Comparison of ENCODE assay signal across 12 cellular contexts in genomic region chr11:113163291-113164030, GRCh38.
A peak's percentile ranks its signal among the peaks of the same experiment; 100 is the strongest.
DNase-seq lines count a peak whose midpoint lies in the region; ATAC-seq and TF ChIP-seq lines count a peak whose summit lies in the region.
"Had no signal": no experiment of that assay in that cellular context is flagged by ENCODE, and none has a peak within 500 bp of the region (broad histone marks: within the 10 kb centered on the region; RNA-seq: fewer than 3 reads in every experiment).

No MANE protein-coding gene starts in this region.

- H3K4me1 ChIP-seq in left ventricle myocardium inferior (peaks cover 56% of the 10 kb centered on the region), gastrocnemius medialis (peaks cover 8 to 34% of the 10 kb centered on the region in 2 donors)

- no peaks in the 10 kb centered on the region for H3K36me3 Mint-ChIP-seq in progenitor cell of endocrine pancreas (ENCODE audit: insufficient read depth)
- H3K36me3 Mint-ChIP-seq: activated naive CD4-positive, alpha-beta T cell treated with anti-CD3 and anti-CD28 coated beads, Interleukin-2, amount 50 U/mL, for 24 hours had no signal

- H3K9me3 Mint-ChIP-seq in progenitor cell of endocrine pancreas (ENCODE audit: low read depth): no peaks in the 10 kb centered on the region
- H3K9me3 Mint-ChIP-seq: activated naive CD4-positive, alpha-beta T cell treated with anti-CD3 and anti-CD28 coated beads, Interleukin-2, amount 50 U/mL, for 24 hours had no signal

- intact Hi-C loops in left ventricle myocardium inferior (cut with micrococcal nuclease) (no loop called here), gastrocnemius medialis (cut with DNase I; ENCODE audit: low total_unique reads) (loop anchor here (10.0 kb wide), 1 partner anchor 121 kb away; no protein-coding TSS in a partner anchor)

- H3K9me3 ChIP-seq in left ventricle myocardium inferior (replicated peaks) (no peaks in the 10 kb centered on the region), gastrocnemius medialis (no peaks in the 10 kb centered on the region)
- H3K9me3 ChIP-seq: heart right ventricle had no signal

- TF ChIP-seq CTCF in cardiac fibroblast (IDR thresholded peaks at IDR 0.05; ENCODE audit: low read depth, low read length) (peak; percentile 32), left ventricle myocardium inferior (IDR thresholded peaks at IDR 0.05; ENCODE audit: borderline replicate concordance) (peak; percentile 32), gastrocnemius medialis (IDR thresholded peaks at IDR 0.05 in 4 of 5, conservative IDR thresholded peaks at IDR 0.05 in 1 of 5) (no peak), progenitor cell of endocrine pancreas (IDR thresholded peaks at IDR 0.05; ENCODE audit: unreplicated experiment) (no peak)

- ATAC-seq in gastrocnemius medialis (peak; percentile 18 to 36), HG02763 (IDR thresholded peaks at IDR 0.05; ENCODE audit: unreplicated experiment) (no peak)

- no peak overlapping the region for H3K4me3 ChIP-seq in cardiac fibroblast (replicated peaks in 1 of 2; ENCODE audit: low read depth in 2 of 2, low read length in 2 of 2)
- no peak overlapping the region for H3K4me3 ChIP-seq in left ventricle myocardium inferior
- H3K4me3 ChIP-seq in gastrocnemius medialis: no peak overlapping the region
- H3K4me3 ChIP-seq: heart right ventricle had no signal

- H3K27ac ChIP-seq in left ventricle myocardium inferior (replicated peaks) (peak overlapping the region; percentile 51), gastrocnemius medialis (no peak overlapping the region)

- in situ Hi-C loops in gastrocnemius medialis (cut with MboI; ENCODE audit: low sequenced_read_pairs in 4 of 4): no loop called here

- H3K27me3 ChIP-seq in left ventricle myocardium inferior (ENCODE audit: low read depth) (no peaks in the 10 kb centered on the region), gastrocnemius medialis (no peaks in the 10 kb centered on the region)
- H3K27me3 ChIP-seq: heart right ventricle had no signal

- H3K27ac Mint-ChIP-seq in progenitor cell of endocrine pancreas: no peak overlapping the region
- H3K27ac Mint-ChIP-seq: activated naive CD4-positive, alpha-beta T cell treated with anti-CD3 and anti-CD28 coated beads, Interleukin-2, amount 50 U/mL, for 24 hours had no signal

- no peak overlapping the region for H3K4me3 Mint-ChIP-seq in progenitor cell of endocrine pancreas (ENCODE audit: low read depth)
- H3K4me3 Mint-ChIP-seq: activated naive CD4-positive, alpha-beta T cell treated with anti-CD3 and anti-CD28 coated beads, Interleukin-2, amount 50 U/mL, for 24 hours had no signal

- H3K36me3 ChIP-seq in left ventricle myocardium inferior (no peaks in the 10 kb centered on the region), gastrocnemius medialis (no peaks in the 10 kb centered on the region)
- H3K36me3 ChIP-seq: heart right ventricle had no signal

- TF ChIP-seq POLR2A in gastrocnemius medialis (IDR thresholded peaks at IDR 0.05): no peak

- H3K4me1 Mint-ChIP-seq in progenitor cell of endocrine pancreas (ENCODE audit: low read depth): peaks cover 16% of the 10 kb centered on the region
- H3K4me1 Mint-ChIP-seq: activated naive CD4-positive, alpha-beta T cell treated with anti-CD3 and anti-CD28 coated beads, Interleukin-2, amount 50 U/mL, for 24 hours had no signal

- DNase-seq in GM04503 (ENCODE audit: low read depth) (peak; percentile 38), cardiac fibroblast (ENCODE audit: low read depth in 2 of 2) (peak; percentile 38 to 54), left ventricle myocardium inferior (no peak), gastrocnemius medialis (no peak), DMS79 treated with DMSO at 0.1 percent for 48 hours (lab: John Stamatoyannopoulos, UW) (no peak), progenitor cell of endocrine pancreas (ENCODE audit: low spot score, unreplicated experiment) (no peak), NCI-H2107 treated with DMSO at 0.1 percent for 48 hours (lab: John Stamatoyannopoulos, UW; ENCODE audit: unreplicated experiment) (no peak)
- DNase-seq: DND-41; heart right ventricle; NK-92 treated with Interleukin-12 subunit alpha and Interleukin-12 subunit beta, amount 100 ng/mL, for 24 hours had no signal

- H3K27me3 Mint-ChIP-seq in progenitor cell of endocrine pancreas: no peaks in the 10 kb centered on the region

Comparison
In these comparisons a context has a peak if more than half of its experiments do, and no peak if none do; other contexts are left out.
1. DNase-seq: peak in GM04503 (single experiment) and cardiac fibroblast (2 of 2); none in left ventricle myocardium inferior (single experiment), gastrocnemius medialis (0 of 2), DMS79 treated with DMSO at 0.1 percent for 48 hours (single experiment), progenitor cell of endocrine pancreas (single experiment) and NCI-H2107 treated with DMSO at 0.1 percent for 48 hours (single experiment).
2. CTCF ChIP-seq: peak in cardiac fibroblast (single experiment) and left ventricle myocardium inferior (single experiment); none in gastrocnemius medialis (0 of 5) and progenitor cell of endocrine pancreas (single experiment).